8 cellular contexts compared by ENCODE assay signal in genomic region chr19:58555369-58555885, GRCh38. TPM values are rescaled to one million over a fixed set of nuclear protein-coding genes. Genes with fewer than 3 reads are reported as not detected.
DNase-seq lines count a peak whose midpoint lies in the region; ATAC-seq and TF ChIP-seq lines count a peak whose summit lies in the region.

No MANE protein-coding gene starts in this region.

- no peaks in the 10 kb centered on the region for H3K27me3 ChIP-seq in GM06990 (replicated peaks; ENCODE audit: control insufficient read depth, insufficient read depth, low read length)
- H3K27me3 ChIP-seq in SU-DHL-6 (ENCODE audit: low read length): no peaks in the 10 kb centered on the region
- no peaks in the 10 kb centered on the region for H3K27me3 ChIP-seq in prostate gland (replicated peaks; ENCODE audit: insufficient read depth)

- H3K4me2 ChIP-seq in SU-DHL-6 (ENCODE audit: low read depth, low read length, poor library complexity, severe bottlenecking): peak overlapping the region; percentile 96

- TF ChIP-seq POLR2A in prostate gland (IDR thresholded peaks at IDR 0.05): no peak

- no peaks in the 10 kb centered on the region for H4K20me1 ChIP-seq in SU-DHL-6 (ENCODE audit: low read depth, low read length)

- peaks cover 29% of the 10 kb centered on the region for H3K79me2 ChIP-seq in SU-DHL-6 (ENCODE audit: insufficient read depth, low read length)

- H3K4me1 ChIP-seq in prostate gland (replicated peaks): peaks cover 13% of the 10 kb centered on the region

- H2AFZ ChIP-seq in SU-DHL-6 (ENCODE audit: low read depth, low read length, severe bottlenecking): no peak overlapping the region

- 56% methylated on average over 4 of the region's 4 CpGs for WGBS in prostate gland

- no peak for TF ChIP-seq CTCF in GM06990 (IDR thresholded peaks at IDR 0.05; ENCODE audit: insufficient read depth, low read length, poor library complexity, severe bottlenecking)
- TF ChIP-seq CTCF in SU-DHL-6 (IDR thresholded peaks at IDR 0.05; ENCODE audit: insufficient read depth, low read length, poor library complexity, severe bottlenecking): no peak
- no peak for TF ChIP-seq CTCF in fibroblast of mammary gland (conservative IDR thresholded peaks at IDR 0.05; ENCODE audit: control insufficient read depth, insufficient read depth, low read depth, low read length)
- TF ChIP-seq CTCF in prostate gland (IDR thresholded peaks at IDR 0.05): no peak

- no peak for ATAC-seq in GM18909 (IDR thresholded peaks at IDR 0.05; ENCODE audit: poor library complexity, unreplicated experiment)

- H3K9ac ChIP-seq in SU-DHL-6 (ENCODE audit: low read length): peak overlapping the region; percentile 89

- H3K27ac ChIP-seq in SU-DHL-6 (ENCODE audit: low read depth, low read length) (peak overlapping the region; percentile 89), prostate gland (peak overlapping the region; percentile 90)

- DNase-seq in GM06990 (ENCODE audit: extremely low read depth, insufficient read length) (no peak), fibroblast of mammary gland (ENCODE audit: low read depth) (no peak), prostate gland (ENCODE audit: low spot score) (no peak), ecto neural progenitor cell (ENCODE audit: low spot score) (no peak), cerebellar nuclear complex (lab: John Stamatoyannopoulos, UW) (no peak)
- DNase-seq in central memory CD4-positive, alpha-beta T cell: no peak

- intact Hi-C loops in prostate gland (cut with DNase I): no loop called here

- no peaks in the 10 kb centered on the region for H3K9me2 ChIP-seq in SU-DHL-6 (replicated peaks; ENCODE audit: insufficient read depth, low read length)

- no peaks in the 10 kb centered on the region for H3K9me3 ChIP-seq in SU-DHL-6 (ENCODE audit: insufficient read depth, low read length)
- H3K9me3 ChIP-seq in prostate gland: no peaks in the 10 kb centered on the region

- H3K36me3 ChIP-seq in GM06990 (ENCODE audit: control insufficient read depth, insufficient read depth, low read length) (peaks cover 21% of the 10 kb centered on the region), SU-DHL-6 (ENCODE audit: low read length) (no peaks in the 10 kb centered on the region), prostate gland (peaks cover 2 to 20% of the 10 kb centered on the region in 2 donors)

- H3K4me3 ChIP-seq in GM06990 (replicated peaks; ENCODE audit: low read depth, low read length): peak overlapping the region; percentile 95
- H3K4me3 ChIP-seq in SU-DHL-6 (ENCODE audit: insufficient read depth, low read length, poor library complexity, severe bottlenecking): peak overlapping the region; percentile 47
- H3K4me3 ChIP-seq in fibroblast of mammary gland (ENCODE audit: control insufficient read depth, low read depth, low read length): peak overlapping the region; percentile 84
- H3K4me3 ChIP-seq in prostate gland: peak overlapping the region; percentile 57 to 58

- peaks cover 61% of the 10 kb centered on the region for H3F3A ChIP-seq in SU-DHL-6 (ENCODE audit: insufficient read depth)

RNA-seq across cellular contexts. Expression of gene CHMP2A, which starts 0.5 kb away (rescaled TPM):
- total RNA-seq in prostate gland: 100 to 1,000 TPM; 102 to 126 TPM

RNA-seq across cellular contexts. Expression of gene UBE2M, which starts 3.0 kb away (rescaled TPM):
- 10 to 100 TPM; 27.7 to 44.2 TPM for total RNA-seq in prostate gland

RNA-seq across cellular contexts. Expression of gene TRIM28, which starts 11.6 kb away (rescaled TPM):
- total RNA-seq in prostate gland: 100 to 1,000 TPM; 237 to 374 TPM

RNA-seq across cellular contexts. Expression of gene MZF1, which starts 17.7 kb away (rescaled TPM):
- total RNA-seq in prostate gland: 10 to 100 TPM; 47.5 to 67.3 TPM

RNA-seq across cellular contexts. Expression of gene ZBTB45, which starts 35.8 kb away (rescaled TPM):
- total RNA-seq in prostate gland: 10 to 100 TPM; 22.0 to 24.0 TPM
